ENCODE assay signal across 29 cellular contexts in the genomic region with DNA sequence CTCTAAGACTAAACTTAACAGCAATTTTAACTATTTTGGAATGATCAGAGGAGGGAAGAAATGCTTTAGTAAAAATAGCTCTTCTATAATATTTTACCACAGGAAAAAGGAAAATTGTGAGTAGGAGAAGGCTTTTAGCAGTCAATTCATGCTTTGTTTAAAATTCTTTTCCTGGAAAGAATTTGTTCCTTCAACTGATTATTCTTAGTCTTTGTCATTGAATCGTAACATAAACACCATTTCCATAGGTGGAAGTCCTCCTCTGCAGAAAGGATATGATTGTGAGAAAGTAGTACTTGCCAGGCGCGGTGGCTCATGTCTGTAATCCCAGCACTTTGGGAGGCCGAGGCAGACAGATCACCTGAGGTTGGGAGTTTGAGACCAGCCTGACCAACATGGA. TPM values are rescaled to one million over a fixed set of nuclear protein-coding genes. Genes with fewer than 3 reads are reported as not detected.
"Had no signal": no experiment of that assay in that cellular context is flagged by ENCODE, and none has a peak within 500 bp of the region (broad histone marks: within the 10 kb centered on the region; RNA-seq: fewer than 3 reads in every experiment).

No MANE protein-coding gene starts in this region.

- H3K4me1 ChIP-seq: stomach, suprapubic skin, testis, thyroid gland, tibial artery, transverse colon, upper lobe of left lung, upper lobe of right lung, uterus, vagina had no signal

- H3K4me3 Mint-ChIP-seq: stimulated activated effector memory CD8-positive, alpha-beta T cell treated with anti-CD3 and anti-CD28 coated beads, Interleukin-12 subunit alpha, Interleukin-12 subunit beta, amount 100 ng/mL, for 72 hours; stimulated activated memory B cell treated with anti-CD40 and anti-IgM and Interleukin-4, amounts not matched to agents 10 μg/mL and 1 μg/mL and 100 μg/mL, for 72 hours; stimulated activated naive B cell treated with anti-CD40 and anti-IgM and Interleukin-4, amounts not matched to agents 10 μg/mL and 1 μg/mL and 100 μg/mL, for 72 hours; stimulated activated naive CD8-positive, alpha-beta T cell treated with anti-CD3 and anti-CD28 coated beads, Interleukin-15, amount 100 ng/mL, for 72 hours; stimulated activated naive CD8-positive, alpha-beta T cell treated with anti-CD3 and anti-CD28 coated beads, Interleukin-15, Interleukin-2, amounts not matched to agents 100 ng/mL and 50 ng/mL, for 24 hours; type B pancreatic cell had no signal

- H3K27me3 ChIP-seq: stomach, suprapubic skin, testis, thyroid gland, tibial artery, tibial nerve, transverse colon, upper lobe of left lung, upper lobe of right lung, uterus, vagina had no signal

- H3K27ac Mint-ChIP-seq: stimulated activated effector memory CD8-positive, alpha-beta T cell treated with anti-CD3 and anti-CD28 coated beads, Interleukin-12 subunit alpha, Interleukin-12 subunit beta, amount 100 ng/mL, for 72 hours; stimulated activated memory B cell treated with anti-CD40 and anti-IgM and Interleukin-4, amounts not matched to agents 10 μg/mL and 1 μg/mL and 100 μg/mL, for 72 hours; stimulated activated naive B cell treated with anti-CD40 and anti-IgM and Interleukin-4, amounts not matched to agents 10 μg/mL and 1 μg/mL and 100 μg/mL, for 72 hours; stimulated activated naive CD8-positive, alpha-beta T cell treated with anti-CD3 and anti-CD28 coated beads, Interleukin-15, amount 100 ng/mL, for 72 hours; stimulated activated naive CD8-positive, alpha-beta T cell treated with anti-CD3 and anti-CD28 coated beads, Interleukin-15, Interleukin-2, amounts not matched to agents 100 ng/mL and 50 ng/mL, for 24 hours; type B pancreatic cell had no signal

- H3K9me3 Mint-ChIP-seq: stimulated activated effector memory CD8-positive, alpha-beta T cell treated with anti-CD3 and anti-CD28 coated beads, Interleukin-12 subunit alpha, Interleukin-12 subunit beta, amount 100 ng/mL, for 72 hours; stimulated activated memory B cell treated with anti-CD40 and anti-IgM and Interleukin-4, amounts not matched to agents 10 μg/mL and 1 μg/mL and 100 μg/mL, for 72 hours; stimulated activated naive B cell treated with anti-CD40 and anti-IgM and Interleukin-4, amounts not matched to agents 10 μg/mL and 1 μg/mL and 100 μg/mL, for 72 hours; stimulated activated naive CD8-positive, alpha-beta T cell treated with anti-CD3 and anti-CD28 coated beads, Interleukin-15, amount 100 ng/mL, for 72 hours; stimulated activated naive CD8-positive, alpha-beta T cell treated with anti-CD3 and anti-CD28 coated beads, Interleukin-15, Interleukin-2, amounts not matched to agents 100 ng/mL and 50 ng/mL, for 24 hours; type B pancreatic cell had no signal

- DNase-seq: stimulated activated CD4-positive, alpha-beta T cell treated with anti-CD3 and anti-CD28 coated beads, Interleukin-2, amount 100 ng/mL, for 48 hours; stimulated activated CD4-positive, alpha-beta T cell treated with anti-CD3 and anti-CD28 coated beads, Interleukin-4, amount 100 ng/mL, for 1 hour; stimulated activated CD4-positive, alpha-beta T cell treated with anti-CD3 and anti-CD28 coated beads, Interleukin-4, amount 100 ng/mL, for 24 hours; stimulated activated CD4-positive, alpha-beta T cell treated with anti-CD3 and anti-CD28 coated beads, Interleukin-4, amount 100 ng/mL, for 4 hours; stimulated activated CD8-positive, alpha-beta memory T cell treated with anti-CD3 and anti-CD28 coated beads, Interleukin-4, amount 100 ng/mL, for 48 hours; stimulated activated naive B cell treated with anti-CD40 and anti-IgM and Interleukin-4, amounts not matched to agents 10 μg/mL and 1 μg/mL and 100 μg/mL, for 72 hours; stimulated activated naive CD4-positive, alpha-beta T cell; stimulated activated naive CD4-positive, alpha-beta T cell treated with Interleukin-2 at 50 U/mL for 16 hours; stimulated activated naive CD8-positive, alpha-beta T cell treated with anti-CD3 and anti-CD28 coated beads, Interleukin-15, amount 100 ng/mL, for 72 hours; stimulated activated naive CD8-positive, alpha-beta T cell treated with anti-CD3 and anti-CD28 coated beads, Interleukin-15, Interleukin-2, amounts not matched to agents 100 U/mL and 50 U/mL, for 24 hours; stomach; substantia nigra; testis; thyroid gland; tibial artery; transverse colon; trophoblast cell; upper lobe of left lung; upper lobe of right lung; uterus had no signal

- H3K36me3 ChIP-seq: uterus had no signal

- H3K9me3 ChIP-seq: stomach, suprapubic skin, testis, thoracic aorta, thyroid gland, tibial artery, tibial nerve, transverse colon, upper lobe of left lung, upper lobe of right lung, uterus, vagina had no signal

- H3K27me3 Mint-ChIP-seq: stimulated activated memory B cell treated with anti-CD40 and anti-IgM and Interleukin-4, amounts not matched to agents 10 μg/mL and 1 μg/mL and 100 μg/mL, for 72 hours; stimulated activated naive B cell treated with anti-CD40 and anti-IgM and Interleukin-4, amounts not matched to agents 10 μg/mL and 1 μg/mL and 100 μg/mL, for 72 hours; stimulated activated naive CD8-positive, alpha-beta T cell treated with anti-CD3 and anti-CD28 coated beads, Interleukin-15, amount 100 ng/mL, for 72 hours; stimulated activated naive CD8-positive, alpha-beta T cell treated with anti-CD3 and anti-CD28 coated beads, Interleukin-15, Interleukin-2, amounts not matched to agents 100 ng/mL and 50 ng/mL, for 24 hours; type B pancreatic cell had no signal

- H3K4me3 ChIP-seq: stomach, suprapubic skin, testis, thoracic aorta, thyroid gland, tibial artery, tibial nerve, transverse colon, upper lobe of left lung, upper lobe of right lung, uterus, vagina had no signal

- H3K27ac ChIP-seq: stomach, suprapubic skin, testis, thoracic aorta, thyroid gland, tibial artery, tibial nerve, transverse colon, upper lobe of left lung, upper lobe of right lung, uterus, vagina had no signal

RNA-seq across cellular contexts. Expression of a gene that starts 11.9 kb away (rescaled TPM):
- total RNA-seq: subcutaneous adipose tissue, upper lobe of right lung, vagina had no signal
